In genomic region chr10:50025627-50026026, GRCh38 we compare ENCODE assay signal across 22 cellular contexts. TPM values are rescaled to one million over a fixed set of nuclear protein-coding genes. Genes with fewer than 3 reads are reported as not detected.
DNase-seq lines count a peak whose midpoint lies in the region; ATAC-seq and TF ChIP-seq lines count a peak whose summit lies in the region.
"Had no signal": no experiment of that assay in that cellular context is flagged by ENCODE, and none has a peak within 500 bp of the region (broad histone marks: within the 10 kb centered on the region; RNA-seq: fewer than 3 reads in every experiment).

No MANE protein-coding gene starts in this region.

- H3K79me2 ChIP-seq in H9 (ENCODE audit: insufficient read depth, low read length), result no peaks in the 10 kb centered on the region

- H4K91ac ChIP-seq in H9 (ENCODE audit: insufficient read length, low read depth, low read length) (no peak overlapping the region), neuronal stem cell (ENCODE audit: low read depth, low read length, poor library complexity) (no peak overlapping the region)

- H2AK5ac ChIP-seq in H9 (ENCODE audit: insufficient read length, low read length), result no peak overlapping the region
- no peak overlapping the region for H2AK5ac ChIP-seq in neuronal stem cell (ENCODE audit: low read depth, low read length)

- no peaks in the 10 kb centered on the region for H3K4me1 Mint-ChIP-seq in H9
- no peaks in the 10 kb centered on the region for H3K4me1 Mint-ChIP-seq in osteocyte (ENCODE audit: unreplicated experiment)
- H3K4me1 Mint-ChIP-seq in CD8-positive, alpha-beta T cell (ENCODE audit: low read depth), result no peaks in the 10 kb centered on the region
- H3K4me1 Mint-ChIP-seq: B cell; CD8-positive, alpha-beta memory T cell had no signal

- no peak overlapping the region; a peak in 2 of 7 replicates for H3K27ac Mint-ChIP-seq in H9
- no peak overlapping the region for H3K27ac Mint-ChIP-seq in osteocyte (ENCODE audit: unreplicated experiment)
- no peak overlapping the region for H3K27ac Mint-ChIP-seq in CD8-positive, alpha-beta T cell
- H3K27ac Mint-ChIP-seq: B cell; CD4-positive, alpha-beta T cell; CD8-positive, alpha-beta memory T cell had no signal

- H2BK15ac ChIP-seq in H9 (ENCODE audit: low read depth, low read length), result no peak overlapping the region
- H2BK15ac ChIP-seq in neuronal stem cell (ENCODE audit: low read length), result no peak overlapping the region

- peaks cover 3% of the 10 kb centered on the region for H3K27me3 Mint-ChIP-seq in H9 (ENCODE audit: low read depth)
- peaks cover 5% of the 10 kb centered on the region for H3K27me3 Mint-ChIP-seq in osteocyte (ENCODE audit: unreplicated experiment)
- H3K27me3 Mint-ChIP-seq in CD8-positive, alpha-beta T cell (ENCODE audit: low read depth), result peaks cover 29% of the 10 kb centered on the region

- H3K4ac ChIP-seq in H9 (ENCODE audit: low read depth, low read length) (no peak overlapping the region), neuronal stem cell (ENCODE audit: low read length) (no peak overlapping the region)

- H2AFZ ChIP-seq in H9 (ENCODE audit: low read length), result no peak overlapping the region
- H2AFZ ChIP-seq in neuronal stem cell (ENCODE audit: low read length), result no peak overlapping the region

- no peaks in the 10 kb centered on the region for H3K36me3 ChIP-seq in neuronal stem cell (replicated peaks in 1 of 2; ENCODE audit: control insufficient read depth in 2 of 2, insufficient read depth in 2 of 2, low read length in 2 of 2)
- no peaks in the 10 kb centered on the region for H3K36me3 ChIP-seq in CD8-positive, alpha-beta T cell (ENCODE audit: insufficient read depth, low read length)
- H3K36me3 ChIP-seq: BLaER1 treated with 17β-estradiol and CSF1 and Interleukin-3, amounts not matched to agents 10 nM and 100 nM had no signal

- no peaks in the 10 kb centered on the region for H3K23me2 ChIP-seq in H9 (ENCODE audit: insufficient read length, low read depth, low read length, poor library complexity, severe bottlenecking)

- intact Hi-C loops in CD8-positive, alpha-beta T cell (cut with DNase I, micrococcal nuclease), result no loop called here

- H3K79me1 ChIP-seq in H9 (ENCODE audit: insufficient read depth, low read depth, low read length, poor library complexity, severe bottlenecking) (no peaks in the 10 kb centered on the region), neuronal stem cell (ENCODE audit: low read depth, low read length) (no peaks in the 10 kb centered on the region)

- H4K5ac ChIP-seq in H9 (ENCODE audit: insufficient read length, low read depth, low read length), result no peak overlapping the region

- H3K4me2 ChIP-seq in H9 (ENCODE audit: insufficient read depth, insufficient read length, low read length), result no peak overlapping the region
- no peak overlapping the region for H3K4me2 ChIP-seq in neuronal stem cell (ENCODE audit: insufficient read depth, low read length, poor library complexity, severe bottlenecking)
- H3K4me2 ChIP-seq: A549; BLaER1 treated with 17β-estradiol and CSF1 and Interleukin-3, amounts not matched to agents 10 nM and 100 nM had no signal

- H2BK120ac ChIP-seq in H9 (ENCODE audit: low read depth, low read length, poor library complexity, severe bottlenecking) (no peak overlapping the region), neuronal stem cell (ENCODE audit: low read depth, low read length) (no peak overlapping the region)

- H2BK20ac ChIP-seq in H9 (ENCODE audit: low read depth, low read length, poor library complexity, severe bottlenecking), result no peak overlapping the region

- H3K36me3 Mint-ChIP-seq in H9 (ENCODE audit: insufficient read depth in 1 of 3, low read depth in 3 of 3), result no peaks in the 10 kb centered on the region
- no peaks in the 10 kb centered on the region for H3K36me3 Mint-ChIP-seq in osteocyte (ENCODE audit: unreplicated experiment)
- H3K36me3 Mint-ChIP-seq in CD8-positive, alpha-beta T cell, result no peaks in the 10 kb centered on the region
- H3K36me3 Mint-ChIP-seq: CD8-positive, alpha-beta memory T cell had no signal

- no peaks in the 10 kb centered on the region for H4K20me1 ChIP-seq in H9 (ENCODE audit: control insufficient read depth, insufficient read depth, insufficient read length)
- H4K20me1 ChIP-seq: BLaER1 treated with 17β-estradiol and CSF1 and Interleukin-3, amounts not matched to agents 10 nM and 100 nM had no signal

- DNase-seq in H9, result no peak
- DNase-seq in neuronal stem cell (ENCODE audit: low spot score), result no peak
- peak; percentile 81 for DNase-seq in osteocyte (ENCODE audit: extremely low spot score, unreplicated experiment)
- no peak for DNase-seq in CD8-positive, alpha-beta T cell
- DNase-seq in NCI-H82 (lab: John Stamatoyannopoulos, UW), result no peak
- DNase-seq: AML-193; CD4-positive, alpha-beta T cell; CD8-positive, alpha-beta memory T cell; COR-L47; DMS 273 treated with DMSO at 0.1 percent for 48 hours; DMS153; DMS53; DMS79; DND-41; EL; GDM1 had no signal

- H4K8ac ChIP-seq in H9 (replicated peaks; ENCODE audit: insufficient read length, low read depth, low read length) (no peak overlapping the region), neuronal stem cell (ENCODE audit: low read depth, low read length) (peak overlapping the region; percentile 72)

- H3K56ac ChIP-seq in H9 (ENCODE audit: insufficient read length, low read depth, low read length), result no peak overlapping the region

- POLR2A ChIA-PET in CD8-positive, alpha-beta T cell (lab: Charles Lee), result no interaction called here

- H3K4me1 ChIP-seq in H9 (ENCODE audit: insufficient read depth, low read length) (no peaks in the 10 kb centered on the region), neuronal stem cell (ENCODE audit: control insufficient read depth in 2 of 2, insufficient read depth in 1 of 2, low read depth in 1 of 2, low read length in 2 of 2) (no peaks in the 10 kb centered on the region)
- no peaks in the 10 kb centered on the region for H3K4me1 ChIP-seq in CD8-positive, alpha-beta T cell (ENCODE audit: insufficient read depth, low read length)
- H3K4me1 ChIP-seq: A549; BLaER1 treated with 17β-estradiol and CSF1 and Interleukin-3, amounts not matched to agents 10 nM and 100 nM had no signal

- H3K9ac ChIP-seq in H9 (ENCODE audit: extremely low read depth, insufficient read length, low read length), result no peak overlapping the region
- H3K9ac ChIP-seq in neuronal stem cell (ENCODE audit: low read depth, low read length, poor library complexity), result no peak overlapping the region
- H3K9ac ChIP-seq: BLaER1 treated with 17β-estradiol and CSF1 and Interleukin-3, amounts not matched to agents 10 nM and 100 nM had no signal

- CTCF ChIA-PET in CD8-positive, alpha-beta T cell (lab: Charles Lee), result no interaction called here

- H3K9me3 ChIP-seq in H9 (ENCODE audit: control insufficient read depth, low read depth, low read length), result no peaks in the 10 kb centered on the region
- H3K9me3 ChIP-seq in neuronal stem cell (replicated peaks in 1 of 2; ENCODE audit: control insufficient read depth in 2 of 2, insufficient read depth in 1 of 2, low read depth in 1 of 2, low read length in 2 of 2), result peaks cover 0 to 2% of the 10 kb centered on the region in 2 donors
- no peaks in the 10 kb centered on the region for H3K9me3 ChIP-seq in CD8-positive, alpha-beta T cell (ENCODE audit: low read length)
- H3K9me3 ChIP-seq: A549; BLaER1 treated with 17β-estradiol and CSF1 and Interleukin-3, amounts not matched to agents 10 nM and 100 nM had no signal

- H3K9me3 Mint-ChIP-seq in H9 (no peaks in the 10 kb centered on the region; a peak in 1 of 5 replicates), osteocyte (ENCODE audit: unreplicated experiment) (no peaks in the 10 kb centered on the region)
- H3K9me3 Mint-ChIP-seq in CD8-positive, alpha-beta T cell, result no peaks in the 10 kb centered on the region
- H3K9me3 Mint-ChIP-seq: CD4-positive, alpha-beta T cell; CD8-positive, alpha-beta memory T cell had no signal

- H3K27ac ChIP-seq in H9 (ENCODE audit: insufficient read length, low read depth, low read length), result no peak overlapping the region
- no peak overlapping the region for H3K27ac ChIP-seq in neuronal stem cell (replicated peaks; ENCODE audit: low read length)
- no peak overlapping the region for H3K27ac ChIP-seq in CD8-positive, alpha-beta T cell (ENCODE audit: low read depth, low read length)
- H3K27ac ChIP-seq: 22Rv1; A549; BLaER1 treated with 17β-estradiol and CSF1 and Interleukin-3, amounts not matched to agents 10 nM and 100 nM; C4-2B had no signal

- H3K18ac ChIP-seq in H9 (ENCODE audit: insufficient read length, low read depth, low read length) (no peak overlapping the region), neuronal stem cell (ENCODE audit: low read length) (no peak overlapping the region)

- WGBS in H9 (ENCODE audit: extremely low coverage, insufficient read length, low lambda C conversion rate), result no CpG with 5 or more reads among the region's 14 CpGs
- no CpG with 5 or more reads among the region's 14 CpGs for WGBS in neuronal stem cell (ENCODE audit: extremely low coverage in 2 of 2, insufficient read length in 2 of 2, insufficient replicate concordance in 1 of 2), 2 donors

- ATAC-seq in CD8-positive, alpha-beta T cell, result no peak
- no peak for ATAC-seq in HG02571 (IDR thresholded peaks at IDR 0.05; ENCODE audit: unreplicated experiment)
- ATAC-seq: A549 had no signal

- TF ChIP-seq CTCF in H9 (conservative IDR thresholded peaks at IDR 0.05), result no peak
- no peak for TF ChIP-seq CTCF in osteocyte (IDR thresholded peaks at IDR 0.05)
- TF ChIP-seq CTCF in CD8-positive, alpha-beta T cell (IDR thresholded peaks at IDR 0.05), result no peak

- H3T11ph ChIP-seq in H9 (ENCODE audit: low read length), result no peak overlapping the region

- no peak overlapping the region for H3K4me3 ChIP-seq in neuronal stem cell (ENCODE audit: low read length in 2 of 2)
- H3K4me3 ChIP-seq in CD8-positive, alpha-beta T cell (ENCODE audit: low read depth, low read length), result no peak overlapping the region
- H3K4me3 ChIP-seq: A549; BLaER1 treated with 17β-estradiol and CSF1 and Interleukin-3, amounts not matched to agents 10 nM and 100 nM had no signal

- peak overlapping the region; percentile 60 for H3K23ac ChIP-seq in H9 (ENCODE audit: insufficient read length, low read depth, low read length)
- no peak overlapping the region for H3K23ac ChIP-seq in neuronal stem cell (ENCODE audit: low read depth, low read length, poor library complexity)

- H3K4me3 Mint-ChIP-seq in H9 (no peak overlapping the region), osteocyte (ENCODE audit: unreplicated experiment) (no peak overlapping the region)
- no peak overlapping the region for H3K4me3 Mint-ChIP-seq in CD8-positive, alpha-beta T cell
- H3K4me3 Mint-ChIP-seq: B cell; CD4-positive, alpha-beta T cell had no signal

- H3K27me3 ChIP-seq in H9 (ENCODE audit: insufficient read depth, low read length), result no peaks in the 10 kb centered on the region
- H3K27me3 ChIP-seq in neuronal stem cell (ENCODE audit: control insufficient read depth in 3 of 3, insufficient read depth in 3 of 3, low read depth in 1 of 3, low read length in 3 of 3), result no peaks in the 10 kb centered on the region
- H3K27me3 ChIP-seq in CD8-positive, alpha-beta T cell (ENCODE audit: insufficient read depth, low read length), result peaks cover 6% of the 10 kb centered on the region
- H3K27me3 ChIP-seq: BLaER1 treated with 17β-estradiol and CSF1 and Interleukin-3, amounts not matched to agents 10 nM and 100 nM had no signal

- no peak overlapping the region for H2BK12ac ChIP-seq in H9 (ENCODE audit: insufficient read length, low read depth, low read length)
- H2BK12ac ChIP-seq in neuronal stem cell (ENCODE audit: low read length), result no peak overlapping the region

- no peak overlapping the region; the same call in 1 of the 2 replicates for H3K14ac ChIP-seq in H9 (ENCODE audit: insufficient read depth, low read length)
- peak overlapping the region; percentile 47 for H3K14ac ChIP-seq in neuronal stem cell (ENCODE audit: low read length)

- H2BK5ac ChIP-seq in H9 (ENCODE audit: insufficient read length, low read length) (no peak overlapping the region), neuronal stem cell (ENCODE audit: low read length) (no peak overlapping the region)

RNA-seq across cellular contexts. Expression of gene AGAP6, which starts 37.4 kb away (rescaled TPM):
- total RNA-seq in H9 (2021), result 12.1 and 13.4 TPM in 2 replicates
- polyA plus RNA-seq in neuronal stem cell (2013, experiment 1 of 2), result 12.7 TPM
- 12.3 TPM for polyA plus RNA-seq in neuronal stem cell (2013, experiment 2 of 2)
- total RNA-seq in osteocyte, result 13.2 and 15.2 TPM in 2 replicates
- 1 to 10 TPM; 7.5 TPM for total RNA-seq in CD8-positive, alpha-beta T cell

RNA-seq across cellular contexts. Expression of gene WASHC2A, which starts 42.1 kb away (rescaled TPM):
- total RNA-seq in H9 (2021) (32.1 and 35.5 TPM in 2 replicates), osteocyte (58.2 and 69.6 TPM in 2 replicates)
- 11.4 TPM for polyA plus RNA-seq in neuronal stem cell (2013, experiment 1 of 2)
- polyA plus RNA-seq in neuronal stem cell (2013, experiment 2 of 2), result 10.5 TPM
- total RNA-seq in CD8-positive, alpha-beta T cell, result 10 to 100 TPM; 47.9 to 48.8 TPM
